Comparison of ENCODE assay signal across 23 cellular contexts in genomic region chr14:63603749-63604277, GRCh38. TPM values are rescaled to one million over a fixed set of nuclear protein-coding genes. Genes with fewer than 3 reads are reported as not detected.
DNase-seq lines count a peak whose midpoint lies in the region; ATAC-seq, FAIRE-seq and TF ChIP-seq lines count a peak whose summit lies in the region.
"Had no signal": no experiment of that assay in that cellular context is flagged by ENCODE, and none has a peak within 500 bp of the region (broad histone marks: within the 10 kb centered on the region; RNA-seq: fewer than 3 reads in every experiment).

No MANE protein-coding gene starts in this region.

- H3K4me3 ChIP-seq in SJCRH30 = no peak overlapping the region
- H3K4me3 ChIP-seq: BLaER1 treated with 17β-estradiol and CSF1 and Interleukin-3, amounts not matched to agents 10 nM and 100 nM; esophagus squamous epithelium; lower lobe of right lung had no signal

- ATAC-seq in HG02885 (IDR thresholded peaks at IDR 0.05; ENCODE audit: poor library complexity, unreplicated experiment) = no peak
- ATAC-seq: activated T-cell treated with anti-CD3 and anti-CD28 coated beads, Interleukin-2, amount 50 U/mL, for 4 hours; lower lobe of right lung; Right ventricle myocardium inferior; sciatic nerve; stimulated activated naive CD8-positive, alpha-beta T cell treated with anti-CD3 and anti-CD28 coated beads, Interleukin-15, Interleukin-2, amounts not matched to agents 100 U/mL and 50 U/mL, for 24 hours; T-cell had no signal

- H3K36me3 ChIP-seq in SJCRH30 = peaks cover 13% of the 10 kb centered on the region

- DNase-seq in NCI-H1417 (lab: John Stamatoyannopoulos, UW) (peak in 2 of 3 experiments; percentile 0 to 36), NCI-H1417 treated with DMSO at 0.1 percent for 48 hours (lab: John Stamatoyannopoulos, UW) (no peak), GM12892 (ENCODE audit: insufficient read length) (no peak), SJCRH30 (peak; percentile 30 to 54), kidney tubule cell (ENCODE audit: low spot score) (peak; percentile 70), midbrain (lab: John Stamatoyannopoulos, UW) (no peak), NCI-H128 (lab: John Stamatoyannopoulos, UW; ENCODE audit: unreplicated experiment) (no peak)
- DNase-seq: activated CD4-positive, alpha-beta memory T cell treated with anti-CD3 and anti-CD28 coated beads for 36 hours; activated T-cell treated with anti-CD3 and anti-CD28 coated beads, Interleukin-2, amount 50 U/mL, for 4 hours; DMS79 treated with DMSO at 0.1 percent for 48 hours; esophagus squamous epithelium; GOT3; lower lobe of right lung; MM.1S; NCI-H226; stimulated activated naive CD8-positive, alpha-beta T cell treated with anti-CD3 and anti-CD28 coated beads, Interleukin-15, Interleukin-2, amounts not matched to agents 100 U/mL and 50 U/mL, for 24 hours; T-cell; trophoblast cell had no signal

- H3K4me1 ChIP-seq in SJCRH30 = no peaks in the 10 kb centered on the region; the same call in 1 of the 2 replicates
- H3K4me1 ChIP-seq: BLaER1 treated with 17β-estradiol and CSF1 and Interleukin-3, amounts not matched to agents 10 nM and 100 nM; esophagus squamous epithelium; lower lobe of right lung had no signal

- TF ChIP-seq POLR2A in GM12892 (IDR thresholded peaks at IDR 0.05; ENCODE audit: low read depth, low read length) = no peak

- H3K27me3 ChIP-seq in SJCRH30 = no peaks in the 10 kb centered on the region
- H3K27me3 ChIP-seq: BLaER1 treated with 17β-estradiol and CSF1 and Interleukin-3, amounts not matched to agents 10 nM and 100 nM; esophagus squamous epithelium had no signal

- H3K27ac ChIP-seq in SJCRH30 = no peak overlapping the region
- H3K27ac ChIP-seq: BLaER1 treated with 17β-estradiol and CSF1 and Interleukin-3, amounts not matched to agents 10 nM and 100 nM; esophagus squamous epithelium; lower lobe of right lung; VCaP had no signal

- 0 out of 2 replicates have a peak, but pooled peaks cover 3% of the 10 kb centered on the region for H3K9me3 ChIP-seq in SJCRH30 (replicated peaks)
- H3K9me3 ChIP-seq: esophagus squamous epithelium, lower lobe of right lung had no signal

- FAIRE-seq in GM12892 (lab: Jason Lieb, UNC) = peak; percentile 30

RNA-seq across cellular contexts. Expression of gene WDR89, which starts 37.9 kb away (rescaled TPM):
- 17.8 TPM for polyA plus RNA-seq in GM12892 (2012; ENCODE audit: missing spikeins)
- total RNA-seq in SJCRH30 (2014; rRNA removed; shearing (Covaris generic)) = 14.1 and 15.7 TPM in 2 replicates

Comparison
In these comparisons a context has a peak if more than half of its experiments do, and no peak if none do; other contexts are left out.
1. DNase-seq: peak in NCI-H1417 (2 of 3), SJCRH30 (2 of 2) and kidney tubule cell (single experiment); none in NCI-H1417 treated with DMSO at 0.1 percent for 48 hours (single experiment), GM12892 (single experiment), midbrain (single experiment) and NCI-H128 (single experiment).